ENCODE assay signal across 7 cellular contexts in genomic region chr7:7099584-7100014, GRCh38.
A peak's percentile ranks its signal among the peaks of the same experiment; 100 is the strongest.
DNase-seq lines count a peak whose midpoint lies in the region; ATAC-seq and TF ChIP-seq lines count a peak whose summit lies in the region.

No MANE protein-coding gene starts in this region.

- peaks cover 8 to 18% of the 10 kb centered on the region in 2 donors for H3K27me3 Mint-ChIP-seq in effector memory CD8-positive, alpha-beta T cell

- H3K4me3 Mint-ChIP-seq in effector memory CD8-positive, alpha-beta T cell: no peak overlapping the region

- 0 out of 2 replicates have a peak, but pooled peaks have one; percentile 5 for TF ChIP-seq RAD21 in HCT116 (IDR thresholded peaks at IDR 0.05; ENCODE audit: low read depth)

- H3K4me2 ChIP-seq in HCT116 (ENCODE audit: low read length): peak overlapping the region; percentile 61

- H3K9me3 ChIP-seq in HCT116 (ENCODE audit: control insufficient read depth in 1 of 2, insufficient read depth in 1 of 2, low read depth in 1 of 2, low read length in 2 of 2): no peaks in the 10 kb centered on the region
- H3K9me3 ChIP-seq in neuron (ENCODE audit: low read length): no peaks in the 10 kb centered on the region

- H3K4me1 Mint-ChIP-seq in effector memory CD8-positive, alpha-beta T cell (ENCODE audit: low read depth in 2 of 2): peaks cover 0 to 5% of the 10 kb centered on the region in 2 donors

- no peaks in the 10 kb centered on the region for H3K36me3 Mint-ChIP-seq in effector memory CD8-positive, alpha-beta T cell (ENCODE audit: insufficient read depth)

- peak overlapping the region; percentile 68 for H2AFZ ChIP-seq in HCT116 (ENCODE audit: low read depth, low read length, poor library complexity, severe bottlenecking)
- H2AFZ ChIP-seq in neuron (ENCODE audit: low read depth, low read length): peak overlapping the region; percentile 0

- H3K4me1 ChIP-seq in HCT116 (ENCODE audit: control insufficient read depth in 1 of 2, insufficient read depth in 2 of 2, low read length in 2 of 2) (peaks cover 7 to 21% of the 10 kb centered on the region in 2 experiments; a peak in 3 of 4 replicates), neuron (ENCODE audit: insufficient read depth, low read length) (peaks cover 26% of the 10 kb centered on the region)

- no peaks in the 10 kb centered on the region for H3K79me2 ChIP-seq in HCT116 (ENCODE audit: insufficient read depth, low read length)

- no peaks in the 10 kb centered on the region for H3K9me3 Mint-ChIP-seq in effector memory CD8-positive, alpha-beta T cell

- no peak for TF ChIP-seq POLR2A in HCT116 (IDR thresholded peaks at IDR 0.05; ENCODE audit: borderline replicate concordance, extremely low read depth, insufficient read depth, insufficient read length)

- POLR2A ChIA-PET in HCT116 (lab: Charles Lee): interaction anchor here (1.2 to 1.4 kb wide), 2 partner anchors 77 to 82 kb away, joined by 3 to 6 read pairs; partner anchors contain the start of gene C1GALT1
- POLR2A ChIA-PET in RWPE1 (lab: Yijun Ruan, JAX; ENCODE audit: low non-redundant PET): no interaction called here

- H3K4me3 ChIP-seq in HCT116 (replicated peaks in 1 of 2; ENCODE audit: low read depth in 1 of 2, low read length in 2 of 2) (no peak overlapping the region), fibroblast of pulmonary artery (replicated peaks; ENCODE audit: low read depth, low read length) (no peak overlapping the region), neuron (ENCODE audit: low read length) (no peak overlapping the region)

- H3K9me2 ChIP-seq in HCT116 (ENCODE audit: insufficient read depth): no peaks in the 10 kb centered on the region

- H3K27ac Mint-ChIP-seq in effector memory CD8-positive, alpha-beta T cell: no peak overlapping the region

- no peak overlapping the region for H3K9ac ChIP-seq in HCT116 (ENCODE audit: low read length)

- H3K27me3 ChIP-seq in HCT116 (ENCODE audit: insufficient read depth, low read length): no peaks in the 10 kb centered on the region
- no peaks in the 10 kb centered on the region for H3K27me3 ChIP-seq in neuron (ENCODE audit: insufficient read depth, low read length)

- H3K27ac ChIP-seq in HCT116 (ENCODE audit: low read depth, low read length) (no peak overlapping the region), RWPE1 (peak overlapping the region; percentile 89)

- BruUV-seq in HCT116 (replicated peaks; lab: Mats Ljungman, UMichigan): no TSS peak

- no peaks in the 10 kb centered on the region for H3K36me3 ChIP-seq in HCT116 (ENCODE audit: control insufficient read depth in 1 of 2, insufficient read depth in 2 of 2, low read length in 2 of 2)
- no peaks in the 10 kb centered on the region for H3K36me3 ChIP-seq in neuron (ENCODE audit: insufficient read depth, low read length)

- ATAC-seq in HCT116: peak; percentile 92
- no peak for ATAC-seq in GM19397 (IDR thresholded peaks at IDR 0.05; ENCODE audit: unreplicated experiment)
- no peak for ATAC-seq in effector memory CD8-positive, alpha-beta T cell (replicated peaks)

- TF ChIP-seq CTCF in HCT116 (IDR thresholded peaks at IDR 0.05 in 2 of 3, conservative IDR thresholded peaks at IDR 0.05 in 1 of 3; ENCODE audit: borderline replicate concordance in 1 of 3, insufficient read depth in 1 of 3, low read depth in 2 of 3, low read length in 2 of 3) (no peak), RWPE1 (conservative IDR thresholded peaks at IDR 0.05; ENCODE audit: low read depth) (no peak), fibroblast of pulmonary artery (IDR thresholded peaks at IDR 0.05; ENCODE audit: low read length, missing control alignments) (no peak)

- CTCF ChIA-PET in HCT116 (lab: Charles Lee): interaction anchor here (0.7 to 1.3 kb wide), 3 partner anchors 79 to 317 kb away, joined by 3 to 4 read pairs (median 3); no protein-coding TSS in a partner anchor
- CTCF ChIA-PET in RWPE1 (lab: Yijun Ruan, JAX): no interaction called here

- intact Hi-C loops in HCT116 (cut with micrococcal nuclease): loop anchor here (5.0 to 10.0 kb wide), 5 partner anchors 83 to 1195 kb away; partner anchors contain the start of gene C1GALT1

- peak; percentile 86 for DNase-seq in HCT116 (ENCODE audit: low read depth, low spot score)
- DNase-seq in RWPE1 (ENCODE audit: low spot score): peak; percentile 84
- DNase-seq in fibroblast of pulmonary artery (ENCODE audit: low read depth): peak; percentile 96
- DNase-seq in middle frontal gyrus (ENCODE audit: extremely low spot score, low spot score): no peak
- DNase-seq in effector memory CD8-positive, alpha-beta T cell: no peak

- RAD21 ChIA-PET in HCT116 (lab: Charles Lee; ENCODE audit: low non-redundant PET in 1 of 2, low total read pairs in 2 of 2, uncharacterized antibody in 2 of 2, unreplicated experiment in 2 of 2): interaction anchor here in 1 of 2 experiments (0.5 kb wide), 1 partner anchor 128 kb away, joined by 3 read pairs; no protein-coding TSS in a partner anchor

- H4K20me1 ChIP-seq in HCT116 (ENCODE audit: insufficient read depth): no peaks in the 10 kb centered on the region

TF ChIP-seq in HCT116, 20 proteins besides CTCF, POLR2A, EP300 and RAD21:
- TF ChIP-seq ELF1 (IDR thresholded peaks at IDR 0.05; ENCODE audit: borderline replicate concordance, low read depth) (peak; percentile 16; the same call in 1 of the 2 replicates), ATF3 (IDR thresholded peaks at IDR 0.05) (0 out of 2 replicates have a peak, but pooled peaks have one; percentile 49), EGR1 (IDR thresholded peaks at IDR 0.05; ENCODE audit: low read depth) (0 out of 2 replicates have a peak, but pooled peaks have one; percentile 23), CEBPB (IDR thresholded peaks at IDR 0.05; ENCODE audit: low read depth) (no peak; the same call in 1 of the 2 replicates), SP1 (IDR thresholded peaks at IDR 0.05; ENCODE audit: low read depth) (peak; percentile 61), CBX3 (IDR thresholded peaks at IDR 0.05; ENCODE audit: low read depth) (peak; percentile 70), JUND (IDR thresholded peaks at IDR 0.05) (peak; percentile 90), REST (IDR thresholded peaks at IDR 0.05; ENCODE audit: low read depth) (no peak), FOSL1 (IDR thresholded peaks at IDR 0.05; ENCODE audit: low read depth) (peak; percentile 87), SIN3A (IDR thresholded peaks at IDR 0.05; ENCODE audit: low read depth) (peak; percentile 71)

Comparison
In these comparisons a context has a peak if more than half of its experiments do, and no peak if none do; other contexts are left out.
1. DNase-seq: peak in HCT116 (single experiment), RWPE1 (single experiment) and fibroblast of pulmonary artery (single experiment); none in middle frontal gyrus (single experiment) and effector memory CD8-positive, alpha-beta T cell (0 of 3).